ENCODE assay signal across 19 cellular contexts in the genomic region with DNA sequence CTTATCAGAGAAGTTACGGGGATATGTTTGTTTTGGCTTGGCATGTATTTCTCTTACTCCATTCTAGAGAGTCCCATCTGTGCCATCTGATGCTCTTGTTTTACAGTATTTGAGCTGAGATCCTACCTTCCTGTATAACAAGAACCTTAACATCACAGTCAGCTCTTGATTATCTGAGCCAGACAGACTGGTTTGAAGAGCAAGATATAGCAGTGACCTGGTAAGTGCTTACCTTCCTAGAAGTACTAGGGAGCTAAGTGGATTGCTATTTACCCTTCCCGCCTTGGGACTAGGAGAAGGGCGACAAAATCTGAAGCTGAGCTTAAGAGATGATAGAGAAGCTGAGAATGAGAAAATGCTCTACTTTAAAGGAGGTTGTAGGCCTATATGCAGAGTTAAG.
"Had no signal": no experiment of that assay in that cellular context is flagged by ENCODE, and none has a peak within 500 bp of the region (broad histone marks: within the 10 kb centered on the region; RNA-seq: fewer than 3 reads in every experiment).

No MANE protein-coding gene starts in this region.

- H3K4me3 ChIP-seq: dorsolateral prefrontal cortex, lung, pancreas, right lobe of liver had no signal

- DNase-seq: activated CD4-positive, alpha-beta T cell treated with anti-CD3 and anti-CD28 coated beads, Interleukin-2, amount 10 ng/mL, durations not matched to agents 24 days and 14 days; activated CD8-positive, alpha-beta T cell treated with anti-CD3 and anti-CD28 coated beads, Interleukin-2, amount 10 ng/mL, durations not matched to agents 7 days and 5 days; activated naive CD4-positive, alpha-beta T cell treated with anti-CD3 and anti-CD28 coated beads for 36 hours; activated T-cell treated with anti-CD3 and anti-CD28 coated beads, Interleukin-2, amount 50 U/mL, for 24 hours; caudate nucleus; dorsolateral prefrontal cortex; endodermal cell; foreskin melanocyte; glutamatergic neuron; hippocampal formation; left colon; pancreas; right lobe of liver; small intestine; stimulated activated CD4-positive, alpha-beta T cell treated with anti-CD3 and anti-CD28 coated beads, Interleukin-15, amount 100 ng/mL, for 24 hours; stimulated activated CD4-positive, alpha-beta T cell treated with anti-CD3 and anti-CD28 coated beads, Interleukin-2, amount 100 ng/mL, for 48 hours; stimulated activated naive CD8-positive, alpha-beta T cell treated with anti-CD3 and anti-CD28 coated beads, Interleukin-15, amount 100 ng/mL, for 72 hours; T-helper 9 cell had no signal
